In the genomic region with DNA sequence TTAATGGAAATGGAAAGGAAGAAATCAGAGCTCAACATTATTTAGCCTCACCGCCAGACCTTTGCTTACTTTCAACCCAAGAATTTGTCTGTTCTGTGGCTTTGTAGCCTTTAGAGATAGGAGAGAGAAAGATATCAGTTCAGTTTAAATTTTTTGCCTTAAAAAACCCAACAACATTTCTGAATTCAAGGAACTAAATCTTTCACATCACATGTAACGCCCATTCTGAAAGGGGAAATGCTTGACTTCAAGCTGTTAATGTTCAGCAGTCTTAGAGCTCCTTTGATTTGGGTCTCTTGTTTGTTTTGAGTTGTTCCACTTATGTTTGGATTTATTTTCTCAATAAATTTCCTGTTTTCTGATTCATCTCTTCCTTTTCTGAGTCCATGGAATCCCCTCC, we compare ENCODE assay signal across 10 cellular contexts.
A peak's percentile ranks its signal among the peaks of the same experiment; 100 is the strongest.
DNase-seq lines count a peak whose midpoint lies in the region; ATAC-seq and TF ChIP-seq lines count a peak whose summit lies in the region.
"Had no signal": no experiment of that assay in that cellular context is flagged by ENCODE, and none has a peak within 500 bp of the region (broad histone marks: within the 10 kb centered on the region; RNA-seq: fewer than 3 reads in every experiment).

No MANE protein-coding gene starts in this region.

- no peak overlapping the region for H4K12ac ChIP-seq in trophoblast cell (ENCODE audit: low read depth, low read length)

- no peak overlapping the region for H2AFZ ChIP-seq in trophoblast cell (ENCODE audit: insufficient read depth, low read length, poor library complexity)

- WGBS in trophoblast cell (ENCODE audit: extremely low coverage, insufficient coverage, insufficient read length), result no CpG with 5 or more reads among the region's 2 CpGs

- no peak overlapping the region for H3K4me2 ChIP-seq in trophoblast cell (ENCODE audit: low read length)

- H3K4me3 ChIP-seq in brain microvascular endothelial cell (ENCODE audit: low read depth, low read length) (no peak overlapping the region), thoracic aorta (peak overlapping the region; percentile 17), trophoblast cell (ENCODE audit: low read depth, low read length) (no peak overlapping the region)

- no peak overlapping the region for H4K91ac ChIP-seq in trophoblast cell (ENCODE audit: low read depth, low read length)

- H2AK5ac ChIP-seq in trophoblast cell (ENCODE audit: low read length), result no peak overlapping the region

- H4K8ac ChIP-seq in trophoblast cell (ENCODE audit: low read depth, low read length), result no peak overlapping the region

- no peak for TF ChIP-seq CTCF in brain microvascular endothelial cell (IDR thresholded peaks at IDR 0.05; ENCODE audit: low read depth, low read length, missing control alignments)
- no peak for TF ChIP-seq CTCF in mesothelial cell of epicardium (IDR thresholded peaks at IDR 0.05; ENCODE audit: unreplicated experiment)
- TF ChIP-seq CTCF in thoracic aorta (IDR thresholded peaks at IDR 0.05), result no peak

- POLR2A ChIA-PET in activated CD4-positive, alpha-beta T cell treated with anti-CD3 and anti-CD28 coated beads for 36 hours (lab: Charles Lee), result no interaction called here

- H2BK12ac ChIP-seq in trophoblast cell (ENCODE audit: low read length), result no peak overlapping the region

- no peaks in the 10 kb centered on the region for H3K9me3 ChIP-seq in thoracic aorta
- H3K9me3 ChIP-seq in trophoblast cell (ENCODE audit: insufficient read depth, low read depth, low read length), result no peaks in the 10 kb centered on the region

- no peaks in the 10 kb centered on the region for H3K27me3 Mint-ChIP-seq in activated CD4-positive, alpha-beta T cell treated with anti-CD3 and anti-CD28 coated beads for 36 hours
- no peaks in the 10 kb centered on the region for H3K27me3 Mint-ChIP-seq in mesothelial cell of epicardium (ENCODE audit: low read depth)
- H3K27me3 Mint-ChIP-seq: naive B cell had no signal

- H3K4me1 ChIP-seq in thoracic aorta (ENCODE audit: control insufficient read depth in 1 of 2, low read depth in 2 of 2), result peaks cover 25 to 50% of the 10 kb centered on the region in 2 donors
- no peaks in the 10 kb centered on the region for H3K4me1 ChIP-seq in trophoblast cell (ENCODE audit: control insufficient read depth in 1 of 2, insufficient read depth in 2 of 2, low read length in 2 of 2)

- H3K27ac ChIP-seq in brain microvascular endothelial cell (peak overlapping the region; percentile 3), thoracic aorta (peak overlapping the region in 1 of 2 donors; percentile 32), trophoblast cell (ENCODE audit: low read depth, low read length) (no peak overlapping the region)

- no peaks in the 10 kb centered on the region for H3K79me1 ChIP-seq in trophoblast cell (ENCODE audit: low read length)

- H3K18ac ChIP-seq in trophoblast cell (ENCODE audit: low read length), result no peak overlapping the region

- CTCF ChIA-PET in activated CD4-positive, alpha-beta T cell treated with anti-CD3 and anti-CD28 coated beads for 36 hours (lab: Charles Lee), result interaction anchor here (0.8 to 1.4 kb wide), 4 partner anchors 15 to 611 kb away, joined by 3 read pairs; no protein-coding TSS in a partner anchor

- H3K4me3 Mint-ChIP-seq in activated CD4-positive, alpha-beta T cell treated with anti-CD3 and anti-CD28 coated beads for 36 hours, result no peak overlapping the region
- H3K4me3 Mint-ChIP-seq in mesothelial cell of epicardium, result no peak overlapping the region
- H3K4me3 Mint-ChIP-seq: naive B cell had no signal

- no peak overlapping the region for H2BK120ac ChIP-seq in trophoblast cell (ENCODE audit: insufficient read depth, low read length, poor library complexity)

- no peak for DNase-seq in activated CD4-positive, alpha-beta T cell treated with anti-CD3 and anti-CD28 coated beads for 36 hours
- no peak for DNase-seq in activated CD4-positive, alpha-beta T cell treated with anti-CD3 and anti-CD28 coated beads for 1 hour
- DNase-seq in brain microvascular endothelial cell (no peak), mesothelial cell of epicardium (ENCODE audit: low spot score in 2 of 2, unreplicated experiment in 2 of 2) (no peak), thoracic aorta (ENCODE audit: low spot score) (no peak), trophoblast cell (no peak), D341Med (ENCODE audit: low spot score) (no peak)
- DNase-seq: effector CD8-positive, alpha-beta T cell; naive B cell had no signal

- no peaks in the 10 kb centered on the region for H3K27me3 ChIP-seq in brain microvascular endothelial cell (replicated peaks)
- H3K27me3 ChIP-seq in thoracic aorta (replicated peaks; ENCODE audit: insufficient read depth), result no peaks in the 10 kb centered on the region
- H3K27me3 ChIP-seq in trophoblast cell (ENCODE audit: insufficient read depth, low read length), result no peaks in the 10 kb centered on the region

- intact Hi-C loops in activated CD4-positive, alpha-beta T cell treated with anti-CD3 and anti-CD28 coated beads for 36 hours (cut with DNase I, micrococcal nuclease), result loop anchor here in 1 of 2 experiments (5.0 kb wide), 1 partner anchor 38 kb away; no protein-coding TSS in a partner anchor

- no peak overlapping the region for H2BK5ac ChIP-seq in trophoblast cell (ENCODE audit: low read depth, low read length, poor library complexity)

- no peak overlapping the region for H3K14ac ChIP-seq in trophoblast cell (ENCODE audit: low read length)

- H3K4ac ChIP-seq in trophoblast cell (ENCODE audit: low read depth, low read length), result no peak overlapping the region

- H3K23ac ChIP-seq in trophoblast cell (ENCODE audit: low read length), result no peak overlapping the region

- H3K36me3 Mint-ChIP-seq in activated CD4-positive, alpha-beta T cell treated with anti-CD3 and anti-CD28 coated beads for 36 hours (ENCODE audit: low read depth), result peaks cover 19% of the 10 kb centered on the region
- no peaks in the 10 kb centered on the region for H3K36me3 Mint-ChIP-seq in mesothelial cell of epicardium

- ATAC-seq in activated CD4-positive, alpha-beta T cell treated with anti-CD3 and anti-CD28 coated beads for 36 hours, result no peak
- ATAC-seq in thoracic aorta (ENCODE audit: insufficient number of reproducible peaks, low FRiP score, low read depth), result no peak
- ATAC-seq in HG03457 (IDR thresholded peaks at IDR 0.05; ENCODE audit: unreplicated experiment), result no peak

- peak overlapping the region; percentile 67 for H3K27ac Mint-ChIP-seq in activated CD4-positive, alpha-beta T cell treated with anti-CD3 and anti-CD28 coated beads for 36 hours
- H3K27ac Mint-ChIP-seq in mesothelial cell of epicardium, result peak overlapping the region; percentile 35

- in situ Hi-C loops in brain microvascular endothelial cell (cut with HindIII; ENCODE audit: low pct_ligation_motif_present, low sequenced_read_pairs), result no loop called here

- H3K36me3 ChIP-seq in brain microvascular endothelial cell (replicated peaks), result no peaks in the 10 kb centered on the region
- no peaks in the 10 kb centered on the region for H3K36me3 ChIP-seq in thoracic aorta
- no peaks in the 10 kb centered on the region for H3K36me3 ChIP-seq in trophoblast cell (ENCODE audit: control insufficient read depth in 1 of 2, insufficient read depth in 2 of 2, low read length in 2 of 2)

- no peaks in the 10 kb centered on the region for H3K9me3 Mint-ChIP-seq in activated CD4-positive, alpha-beta T cell treated with anti-CD3 and anti-CD28 coated beads for 36 hours (ENCODE audit: low read depth)
- H3K9me3 Mint-ChIP-seq in mesothelial cell of epicardium, result no peaks in the 10 kb centered on the region

- H3K9ac ChIP-seq in trophoblast cell (ENCODE audit: low read length), result no peak overlapping the region

- no peaks in the 10 kb centered on the region for H3K79me2 ChIP-seq in trophoblast cell (ENCODE audit: control insufficient read depth, insufficient read depth, low read length, poor library complexity)

- H3K4me1 Mint-ChIP-seq in activated CD4-positive, alpha-beta T cell treated with anti-CD3 and anti-CD28 coated beads for 36 hours, result peaks cover 25% of the 10 kb centered on the region
- peaks cover 52% of the 10 kb centered on the region for H3K4me1 Mint-ChIP-seq in mesothelial cell of epicardium
